ENCODE assay signal across 18 cellular contexts in the genomic region with DNA sequence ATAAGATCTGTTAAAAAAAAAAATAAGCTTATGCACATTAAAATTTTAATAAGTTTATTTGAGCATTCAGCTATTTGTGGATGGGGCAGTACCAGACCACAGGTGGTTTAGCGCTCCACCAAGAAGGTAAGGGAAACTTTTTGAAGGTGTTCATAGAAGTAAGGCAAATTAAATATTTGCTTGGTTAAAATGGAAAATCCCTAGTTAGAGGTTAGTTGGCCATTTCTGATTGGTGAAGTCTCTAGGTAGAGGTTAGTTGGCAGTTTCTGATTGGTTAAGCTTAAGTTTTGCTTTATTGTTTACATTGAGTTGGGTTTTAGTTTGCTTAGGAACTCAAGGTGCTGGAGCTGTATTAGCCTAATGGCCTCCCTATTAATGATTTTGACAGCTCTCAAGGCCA. TPM values are rescaled to one million over a fixed set of nuclear protein-coding genes. Genes with fewer than 3 reads are reported as not detected.
DNase-seq lines count a peak whose midpoint lies in the region; ATAC-seq, FAIRE-seq and TF ChIP-seq lines count a peak whose summit lies in the region.
"Had no signal": no experiment of that assay in that cellular context is flagged by ENCODE, and none has a peak within 500 bp of the region (broad histone marks: within the 10 kb centered on the region; RNA-seq: fewer than 3 reads in every experiment).

No MANE protein-coding gene starts in this region.

- no peaks in the 10 kb centered on the region for H3K9me3 ChIP-seq in HepG2 (ENCODE audit: low read length)
- H3K9me3 ChIP-seq in tibial nerve: no peaks in the 10 kb centered on the region
- H3K9me3 ChIP-seq: psoas muscle, stomach had no signal

- H4K20me1 ChIP-seq in HepG2 (ENCODE audit: insufficient read depth, low read length): no peaks in the 10 kb centered on the region

- FAIRE-seq in HepG2 (lab: Jason Lieb, UNC) (no peak), urothelium cell line (lab: Jason Lieb, UNC) (no peak)
- FAIRE-seq: astrocyte had no signal

- 96% methylated on average over 1 of the region's 1 CpG for WGBS in HepG2 (ENCODE audit: low lambda C conversion rate)
- 90 to 98% methylated on average over 1 of the region's 1 CpG for WGBS in tibial nerve, 2 donors

- no TSS peak for BruUV-seq in HepG2 (replicated peaks; lab: Mats Ljungman, UMichigan)

- H3K4me3 ChIP-seq in HepG2 (replicated peaks in 1 of 3; ENCODE audit: insufficient read depth in 1 of 3, low read depth in 2 of 3, low read length in 3 of 3): no peak overlapping the region
- no peak overlapping the region for H3K4me3 ChIP-seq in tibial nerve
- H3K4me3 ChIP-seq: hepatocyte, psoas muscle, stomach had no signal

- H2AFZ ChIP-seq in HepG2 (ENCODE audit: low read length): no peak overlapping the region
- H2AFZ ChIP-seq: hepatocyte had no signal

- H3K4me2 ChIP-seq in HepG2 (ENCODE audit: low read depth, low read length): no peak overlapping the region
- H3K4me2 ChIP-seq: hepatocyte had no signal

- TF ChIP-seq RAD21 in HepG2 (CRISPR knock-in tag; IDR thresholded peaks at IDR 0.05): no peak

- no peak for TF ChIP-seq EP300 in HepG2 (IDR thresholded peaks at IDR 0.05; ENCODE audit: low read depth in 2 of 2, low read length in 2 of 2)
- TF ChIP-seq EP300 in HepG2 (CRISPR knock-in tag; IDR thresholded peaks at IDR 0.05; ENCODE audit: borderline replicate concordance): no peak
- TF ChIP-seq EP300 in tibial nerve (IDR thresholded peaks at IDR 0.05): no peak

- no peak overlapping the region for H3K27ac ChIP-seq in HepG2 (ENCODE audit: extremely low read length, insufficient read depth, low read length)
- no peak overlapping the region for H3K27ac ChIP-seq in tibial nerve
- H3K27ac ChIP-seq: hepatocyte, HL-60, psoas muscle, RWPE1, stomach had no signal

- H3K9ac ChIP-seq in HepG2 (ENCODE audit: insufficient read depth, low read depth, low read length): no peak overlapping the region

- H3K79me2 ChIP-seq in HepG2 (ENCODE audit: insufficient read depth, low read length): no peaks in the 10 kb centered on the region
- H3K79me2 ChIP-seq: hepatocyte had no signal

- POLR2A ChIA-PET in HepG2 (lab: Yijun Ruan, JAX): no interaction called here

- CTCF ChIA-PET in HepG2 (lab: Yijun Ruan, JAX; ENCODE audit: low intra/inter-chr PET ratio, low total read pairs): no interaction called here

- intact Hi-C loops in HepG2 (cut with micrococcal nuclease; ENCODE audit: unreplicated experiment): no loop called here

- in situ Hi-C loops in HepG2 (cut with HindIII; ENCODE audit: extremely low pct_ligation_motif_present, low pct_unique_long_range_greater_than_20kb): no loop called here

- DNase-seq in germinal center (ENCODE audit: low spot score): peak; percentile 6
- DNase-seq in HepG2 (ENCODE audit: low spot score): no peak
- no peak for DNase-seq in urothelium cell line (ENCODE audit: low spot score)
- no peak for DNase-seq in tibial nerve (ENCODE audit: low spot score in 2 of 2)
- DNase-seq: activated CD4-positive, alpha-beta T cell treated with anti-CD3 and anti-CD28 coated beads for 48 hours; activated naive CD4-positive, alpha-beta T cell treated with anti-CD3 and anti-CD28 coated beads for 36 hours; mesenchymal stem cell; NCI-H1930; NCI-H510A treated with DMSO at 0.1 percent for 48 hours; psoas muscle; stomach had no signal

- H3K4me1 ChIP-seq in HepG2 (ENCODE audit: insufficient read depth, low read length) (peaks cover 20% of the 10 kb centered on the region), tibial nerve (no peaks in the 10 kb centered on the region)
- H3K4me1 ChIP-seq: psoas muscle, stomach had no signal

- TF ChIP-seq CTCF in HepG2 (CRISPR knock-in tag; IDR thresholded peaks at IDR 0.05) (no peak), tibial nerve (IDR thresholded peaks at IDR 0.05) (no peak)

- ATAC-seq in GM18520 (IDR thresholded peaks at IDR 0.05; ENCODE audit: unreplicated experiment): peak; percentile 83
- peak; percentile 67 for ATAC-seq in GM21381 (IDR thresholded peaks at IDR 0.05; ENCODE audit: unreplicated experiment)
- ATAC-seq in HG03159 (IDR thresholded peaks at IDR 0.05; ENCODE audit: unreplicated experiment): peak; percentile 67
- no peak for ATAC-seq in HepG2
- ATAC-seq: psoas muscle had no signal

- H3K36me3 ChIP-seq in HepG2 (replicated peaks in 1 of 2; ENCODE audit: control insufficient read depth in 1 of 2, insufficient read depth in 2 of 2, low read length in 2 of 2) (no peaks in the 10 kb centered on the region), tibial nerve (no peaks in the 10 kb centered on the region)
- H3K36me3 ChIP-seq: stomach had no signal

- TF ChIP-seq POLR2A in HepG2 (IDR thresholded peaks at IDR 0.05; ENCODE audit: insufficient read depth in 1 of 2, low read depth in 2 of 2, low read length in 2 of 2) (no peak), tibial nerve (IDR thresholded peaks at IDR 0.05) (no peak)

- H3K27me3 ChIP-seq in HepG2 (ENCODE audit: control insufficient read depth in 1 of 2, insufficient read depth in 2 of 2, low read length in 2 of 2) (no peaks in the 10 kb centered on the region), tibial nerve (no peaks in the 10 kb centered on the region)
- H3K27me3 ChIP-seq: hepatocyte, stomach had no signal

TF ChIP-seq in HepG2, 621 proteins besides CTCF, POLR2A, EP300 and RAD21:
- no peak for TF ChIP-seq NR2C2 (CRISPR knock-in tag; IDR thresholded peaks at IDR 0.05; ENCODE audit: borderline replicate concordance)
- no peak for TF ChIP-seq NR1H2 (CRISPR knock-in tag; IDR thresholded peaks at IDR 0.05; ENCODE audit: borderline replicate concordance, low read depth)
- TF ChIP-seq CCAR2 (optimal IDR thresholded peaks at IDR 0.05; ENCODE audit: low read depth, low read length): no peak
- no peak for TF ChIP-seq ZNF343 (CRISPR knock-in tag; IDR thresholded peaks at IDR 0.05)
- no peak for TF ChIP-seq RXRB (CRISPR knock-in tag; IDR thresholded peaks at IDR 0.05; ENCODE audit: borderline replicate concordance)
- TF ChIP-seq ISL2 (CRISPR knock-in tag; IDR thresholded peaks at IDR 0.05): no peak

RNA-seq across cellular contexts. Expression of gene SCN11A, which starts 30.7 kb away (rescaled TPM):
- total RNA-seq in HepG2 (2016; rRNA removed; fragmentation: Illumina TruSeq; extraction: Trizol): 0.02 TPM in 1 of 2 replicates, not detected in the other
- under 0.01 and 0.10 TPM in 2 replicates for total RNA-seq in HepG2 (2016; cell fraction: cytosol; rRNA removed; fragmentation: Illumina TruSeq; extraction: Trizol; ENCODE audit: low read depth)
- total RNA-seq in HepG2 (2016; cell fraction: insoluble cytoplasmic fraction; rRNA removed; fragmentation: Illumina TruSeq; extraction: Trizol): 0.02 TPM in 1 of 2 replicates, not detected in the other
- 0.03 and 0.07 TPM in 2 replicates for total RNA-seq in HepG2 (2016; cell fraction: membrane; rRNA removed; fragmentation: Illumina TruSeq; extraction: Trizol)
- 0.06 TPM in 2 replicates for total RNA-seq in HepG2 (2016; cell fraction: nucleus; rRNA removed; fragmentation: Illumina TruSeq; extraction: Trizol)
- polyA plus RNA-seq in HepG2 (2011; rRNA removed): 0.11 and 0.13 TPM in 2 replicates
- polyA plus RNA-seq in HepG2 (2011; cell fraction: cytosol; rRNA removed): 0.01 and 0.04 TPM in 2 replicates
- polyA plus RNA-seq in HepG2 (2011; cell fraction: nucleus; rRNA removed): 0.39 and 0.42 TPM in 2 replicates
- polyA plus RNA-seq in HepG2 (2012): 0.13 and 0.23 TPM in 2 replicates
- not detected in 2 replicates for polyA plus RNA-seq in HepG2 (2016; cell fraction: cytosol; fragmentation: Illumina TruSeq; extraction: Trizol; ENCODE audit: low read depth)
- not detected in 2 replicates for polyA plus RNA-seq in HepG2 (2016; cell fraction: insoluble cytoplasmic fraction; fragmentation: Illumina TruSeq; extraction: Trizol; ENCODE audit: low read depth)
- polyA plus RNA-seq in HepG2 (2016; cell fraction: membrane; fragmentation: Illumina TruSeq; extraction: Trizol; ENCODE audit: low read depth): not detected in 2 replicates
- 0.09 TPM in 1 of 2 replicates, not detected in the other for polyA plus RNA-seq in HepG2 (2016; cell fraction: nucleus; fragmentation: Illumina TruSeq; extraction: Trizol; ENCODE audit: insufficient read depth, low read depth)
- 0.02 and 0.08 TPM in 2 replicates for polyA minus RNA-seq in HepG2 (2011; rRNA and poly(A)+ RNA removed; ENCODE audit: low replicate concordance)
- polyA minus RNA-seq in HepG2 (2011; cell fraction: cytosol; rRNA and poly(A)+ RNA removed): not detected in 2 replicates
- 0.39 and 0.87 TPM in 2 replicates for polyA minus RNA-seq in HepG2 (2011; cell fraction: nucleus; rRNA and poly(A)+ RNA removed)
- total RNA-seq in tibial nerve: under 1 TPM; 0.21 to 0.98 (median 0.59) TPM

RNA-seq across cellular contexts. Expression of gene WDR48, which starts 30.8 kb away (rescaled TPM):
- total RNA-seq in HepG2 (2016; rRNA removed; fragmentation: Illumina TruSeq; extraction: Trizol): 29.2 and 67.6 TPM in 2 replicates
- total RNA-seq in HepG2 (2016; cell fraction: cytosol; rRNA removed; fragmentation: Illumina TruSeq; extraction: Trizol; ENCODE audit: low read depth): 3.7 and 4.5 TPM in 2 replicates
- 28.4 and 64.0 TPM in 2 replicates for total RNA-seq in HepG2 (2016; cell fraction: insoluble cytoplasmic fraction; rRNA removed; fragmentation: Illumina TruSeq; extraction: Trizol)
- total RNA-seq in HepG2 (2016; cell fraction: membrane; rRNA removed; fragmentation: Illumina TruSeq; extraction: Trizol): 11.9 and 14.2 TPM in 2 replicates
- total RNA-seq in HepG2 (2016; cell fraction: nucleus; rRNA removed; fragmentation: Illumina TruSeq; extraction: Trizol): 27.2 and 39.9 TPM in 2 replicates
- 25.9 and 31.2 TPM in 2 replicates for polyA plus RNA-seq in HepG2 (2011; rRNA removed)
- 11.0 and 18.5 TPM in 2 replicates for polyA plus RNA-seq in HepG2 (2011; cell fraction: cytosol; rRNA removed)
- polyA plus RNA-seq in HepG2 (2011; cell fraction: nucleus; rRNA removed): 24.5 and 25.2 TPM in 2 replicates
- 30.0 and 35.6 TPM in 2 replicates for polyA plus RNA-seq in HepG2 (2012)
- 2.0 and 2.2 TPM in 2 replicates for polyA plus RNA-seq in HepG2 (2016; cell fraction: cytosol; fragmentation: Illumina TruSeq; extraction: Trizol; ENCODE audit: low read depth)
- polyA plus RNA-seq in HepG2 (2016; cell fraction: insoluble cytoplasmic fraction; fragmentation: Illumina TruSeq; extraction: Trizol; ENCODE audit: low read depth): 40.6 and 41.7 TPM in 2 replicates
- polyA plus RNA-seq in HepG2 (2016; cell fraction: membrane; fragmentation: Illumina TruSeq; extraction: Trizol; ENCODE audit: low read depth): 5.0 and 5.6 TPM in 2 replicates
- 24.5 and 26.5 TPM in 2 replicates for polyA plus RNA-seq in HepG2 (2016; cell fraction: nucleus; fragmentation: Illumina TruSeq; extraction: Trizol; ENCODE audit: insufficient read depth, low read depth)
- polyA minus RNA-seq in HepG2 (2011; rRNA and poly(A)+ RNA removed; ENCODE audit: low replicate concordance): 15.1 and 21.0 TPM in 2 replicates
- polyA minus RNA-seq in HepG2 (2011; cell fraction: cytosol; rRNA and poly(A)+ RNA removed): 20.9 and 35.2 TPM in 2 replicates
- 67.5 and 78.9 TPM in 2 replicates for polyA minus RNA-seq in HepG2 (2011; cell fraction: nucleus; rRNA and poly(A)+ RNA removed)
- total RNA-seq in tibial nerve: 10 to 100 TPM; 25.2 to 42.6 (median 36.5) TPM
